In the genomic region with DNA sequence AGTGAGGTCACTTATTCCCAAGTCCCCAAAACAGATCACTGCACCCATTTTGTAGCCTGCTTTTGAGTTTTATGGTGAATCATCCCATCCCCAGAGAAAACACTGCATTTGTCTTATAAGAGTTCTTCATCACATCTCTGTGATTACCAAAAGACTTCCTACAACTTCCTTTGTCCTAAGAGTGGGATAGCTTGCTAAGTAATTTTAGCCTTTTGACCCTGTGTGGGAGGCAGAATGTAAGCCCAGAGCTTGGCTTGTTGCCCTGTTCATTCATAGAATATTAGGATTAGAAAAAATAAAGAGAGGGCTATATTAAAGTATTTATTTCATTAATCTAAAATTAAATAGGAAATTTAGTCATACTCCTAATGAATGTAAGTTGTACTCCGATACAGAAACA, we compare ENCODE assay signal across 2 cellular contexts.
TF ChIP-seq lines count a peak whose summit lies in the region.

No MANE protein-coding gene starts in this region.

TF ChIP-seq in SK-N-SH treated with all-trans-retinoic acid at 6 μM for 48 hours, 23 proteins besides CTCF, POLR2A, EP300 and RAD21 (continued from another document):
- TF ChIP-seq CSRNP3 (CRISPR knock-in tag; IDR thresholded peaks at IDR 0.05) (no peak), TSHZ2 (CRISPR knock-in tag; IDR thresholded peaks at IDR 0.05) (no peak), PPARA (CRISPR knock-in tag; IDR thresholded peaks at IDR 0.05; ENCODE audit: borderline replicate concordance) (no peak), RARB (CRISPR knock-in tag; IDR thresholded peaks at IDR 0.05) (no peak), ZNF565 (CRISPR knock-in tag; conservative IDR thresholded peaks at IDR 0.05; ENCODE audit: low read depth) (no peak), SNAI2 (CRISPR knock-in tag; IDR thresholded peaks at IDR 0.05) (no peak), ARNTL (CRISPR knock-in tag; IDR thresholded peaks at IDR 0.05; ENCODE audit: borderline replicate concordance, low read depth) (no peak), ZNF70 (CRISPR knock-in tag; IDR thresholded peaks at IDR 0.05) (no peak), POU6F1 (CRISPR knock-in tag; IDR thresholded peaks at IDR 0.05; ENCODE audit: borderline replicate concordance, low read depth) (no peak), TOX (CRISPR knock-in tag; IDR thresholded peaks at IDR 0.05; ENCODE audit: borderline replicate concordance) (no peak), CSDC2 (CRISPR knock-in tag; IDR thresholded peaks at IDR 0.05) (no peak), OSR1 (CRISPR knock-in tag; IDR thresholded peaks at IDR 0.05) (no peak), ZFP3 (CRISPR knock-in tag; IDR thresholded peaks at IDR 0.05) (no peak), ZNF8 (CRISPR knock-in tag; IDR thresholded peaks at IDR 0.05) (no peak), BACH2 (CRISPR knock-in tag; IDR thresholded peaks at IDR 0.05; ENCODE audit: borderline replicate concordance) (no peak), ZFP30 (CRISPR knock-in tag; IDR thresholded peaks at IDR 0.05) (no peak), ISL1 (CRISPR knock-in tag; IDR thresholded peaks at IDR 0.05) (no peak)
- TF ChIP-seq, protein P1, sequence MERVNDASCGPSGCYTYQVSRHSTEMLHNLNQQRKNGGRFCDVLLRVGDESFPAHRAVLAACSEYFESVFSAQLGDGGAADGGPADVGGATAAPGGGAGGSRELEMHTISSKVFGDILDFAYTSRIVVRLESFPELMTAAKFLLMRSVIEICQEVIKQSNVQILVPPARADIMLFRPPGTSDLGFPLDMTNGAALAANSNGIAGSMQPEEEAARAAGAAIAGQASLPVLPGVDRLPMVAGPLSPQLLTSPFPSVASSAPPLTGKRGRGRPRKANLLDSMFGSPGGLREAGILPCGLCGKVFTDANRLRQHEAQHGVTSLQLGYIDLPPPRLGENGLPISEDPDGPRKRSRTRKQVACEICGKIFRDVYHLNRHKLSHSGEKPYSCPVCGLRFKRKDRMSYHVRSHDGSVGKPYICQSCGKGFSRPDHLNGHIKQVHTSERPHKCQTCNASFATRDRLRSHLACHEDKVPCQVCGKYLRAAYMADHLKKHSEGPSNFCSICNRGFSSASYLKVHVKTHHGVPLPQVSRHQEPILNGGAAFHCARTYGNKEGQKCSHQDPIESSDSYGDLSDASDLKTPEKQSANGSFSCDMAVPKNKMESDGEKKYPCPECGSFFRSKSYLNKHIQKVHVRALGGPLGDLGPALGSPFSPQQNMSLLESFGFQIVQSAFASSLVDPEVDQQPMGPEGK (CRISPR knock-in tag; IDR thresholded peaks at IDR 0.05; ENCODE audit: borderline replicate concordance), result no peak

TF ChIP-seq in H1, 55 proteins besides CTCF, POLR2A, EP300 and RAD21 (continued from another document):
- TF ChIP-seq RXRA (IDR thresholded peaks at IDR 0.05; ENCODE audit: insufficient read depth, low read depth, low read length) (no peak), TEAD4 (IDR thresholded peaks at IDR 0.05; ENCODE audit: low read depth, low read length) (no peak), SP2 (IDR thresholded peaks at IDR 0.05; ENCODE audit: low read length) (no peak), TAF1 (IDR thresholded peaks at IDR 0.05; ENCODE audit: low read depth, low read length) (no peak), ZNF274 (IDR thresholded peaks at IDR 0.05; ENCODE audit: borderline replicate concordance, extremely low read depth, low read length) (no peak), ATF3 (IDR thresholded peaks at IDR 0.05; ENCODE audit: insufficient read depth, low read depth, low read length) (no peak), POU5F1 (IDR thresholded peaks at IDR 0.05; ENCODE audit: low read depth, low read length) (no peak), YY1 (IDR thresholded peaks at IDR 0.05; ENCODE audit: low read depth, low read length) (no peak), KDM1A (IDR thresholded peaks at IDR 0.05; ENCODE audit: borderline replicate concordance, low read length) (no peak), NRF1 (IDR thresholded peaks at IDR 0.05; ENCODE audit: low read depth, low read length) (no peak), TAF7 (optimal IDR thresholded peaks at IDR 0.05; ENCODE audit: borderline replicate concordance, low read depth, low read length) (no peak), SRF (IDR thresholded peaks at IDR 0.05; ENCODE audit: low read depth, low read length) (no peak), SP1 (IDR thresholded peaks at IDR 0.05; ENCODE audit: low read depth, low read length) (no peak), SP4 (IDR thresholded peaks at IDR 0.05; ENCODE audit: low read length) (no peak), KDM5A (IDR thresholded peaks at IDR 0.05; ENCODE audit: low read length) (no peak), BRCA1 (IDR thresholded peaks at IDR 0.05; ENCODE audit: low read depth, low read length) (no peak)
